In genomic region chr3:50246517-50246954, GRCh38 we compare ENCODE assay signal across 8 cellular contexts. TPM values are rescaled to one million over a fixed set of nuclear protein-coding genes. Genes with fewer than 3 reads are reported as not detected.
A peak's percentile ranks its signal among the peaks of the same experiment; 100 is the strongest.
DNase-seq lines count a peak whose midpoint lies in the region; ATAC-seq and TF ChIP-seq lines count a peak whose summit lies in the region.

No MANE protein-coding gene starts in this region.

- no peaks in the 10 kb centered on the region for H3K27me3 ChIP-seq in GM06990 (replicated peaks; ENCODE audit: control insufficient read depth, insufficient read depth, low read length)
- no peaks in the 10 kb centered on the region for H3K27me3 ChIP-seq in rectal smooth muscle tissue (ENCODE audit: control insufficient read depth, insufficient read depth, low read length)

- H3K27ac ChIP-seq in rectal smooth muscle tissue (ENCODE audit: low read depth, low read length): peak overlapping the region; percentile 53

- peak overlapping the region; percentile 60 for H3K4me3 ChIP-seq in GM06990 (replicated peaks; ENCODE audit: low read depth, low read length)
- peak overlapping the region in 1 of 2 donors; percentile 39 for H3K4me3 ChIP-seq in foreskin fibroblast (ENCODE audit: low read depth in 1 of 2, low read length in 2 of 2)
- H3K4me3 ChIP-seq in rectal smooth muscle tissue (ENCODE audit: low read length): peak overlapping the region; percentile 53

- ATAC-seq in HG02642 (IDR thresholded peaks at IDR 0.05; ENCODE audit: poor library complexity, unreplicated experiment) (peak; percentile 52), GM21737 (IDR thresholded peaks at IDR 0.05; ENCODE audit: unreplicated experiment) (no peak)

- H3K9ac ChIP-seq in rectal smooth muscle tissue (ENCODE audit: low read length): peak overlapping the region; percentile 3

- H3K4me1 ChIP-seq in rectal smooth muscle tissue (ENCODE audit: control insufficient read depth, insufficient read depth, low read length): peaks cover 13% of the 10 kb centered on the region

- H3K36me3 ChIP-seq in GM06990 (ENCODE audit: control insufficient read depth, insufficient read depth, low read length) (peaks cover 29% of the 10 kb centered on the region), rectal smooth muscle tissue (ENCODE audit: control insufficient read depth, insufficient read depth, low read length) (peaks cover 5% of the 10 kb centered on the region)

- no peak for DNase-seq in GM06990 (ENCODE audit: extremely low read depth, insufficient read length)
- DNase-seq in activated T-helper 1 cell treated with anti-CD3 and anti-CD28 coated beads, Interleukin-2, amount 50 U/mL, for 16 hours (ENCODE audit: low read depth in 1 of 2, low spot score in 1 of 2): peak; percentile 43 to 68
- peak; percentile 88 to 95 for DNase-seq in foreskin fibroblast
- DNase-seq in medulla oblongata (ENCODE audit: extremely low spot score): no peak

- TF ChIP-seq CTCF in GM06990 (IDR thresholded peaks at IDR 0.05; ENCODE audit: insufficient read depth, low read length, poor library complexity, severe bottlenecking) (no peak), foreskin fibroblast (IDR thresholded peaks at IDR 0.05; ENCODE audit: low read depth, low read length) (no peak)

TF ChIP-seq in PFSK-1, 5 proteins besides CTCF, POLR2A, EP300 and RAD21:
- no peak for TF ChIP-seq POLR2AphosphoS5 (IDR thresholded peaks at IDR 0.05; ENCODE audit: low read depth, low read length)
- no peak for TF ChIP-seq TAF1 (IDR thresholded peaks at IDR 0.05; ENCODE audit: borderline replicate concordance, insufficient read depth, low read length)
- TF ChIP-seq SIN3A (IDR thresholded peaks at IDR 0.05; ENCODE audit: borderline replicate concordance, insufficient read depth, low read length): 0 out of 2 replicates have a peak, but pooled peaks have one; percentile 58
- TF ChIP-seq, protein P1, sequence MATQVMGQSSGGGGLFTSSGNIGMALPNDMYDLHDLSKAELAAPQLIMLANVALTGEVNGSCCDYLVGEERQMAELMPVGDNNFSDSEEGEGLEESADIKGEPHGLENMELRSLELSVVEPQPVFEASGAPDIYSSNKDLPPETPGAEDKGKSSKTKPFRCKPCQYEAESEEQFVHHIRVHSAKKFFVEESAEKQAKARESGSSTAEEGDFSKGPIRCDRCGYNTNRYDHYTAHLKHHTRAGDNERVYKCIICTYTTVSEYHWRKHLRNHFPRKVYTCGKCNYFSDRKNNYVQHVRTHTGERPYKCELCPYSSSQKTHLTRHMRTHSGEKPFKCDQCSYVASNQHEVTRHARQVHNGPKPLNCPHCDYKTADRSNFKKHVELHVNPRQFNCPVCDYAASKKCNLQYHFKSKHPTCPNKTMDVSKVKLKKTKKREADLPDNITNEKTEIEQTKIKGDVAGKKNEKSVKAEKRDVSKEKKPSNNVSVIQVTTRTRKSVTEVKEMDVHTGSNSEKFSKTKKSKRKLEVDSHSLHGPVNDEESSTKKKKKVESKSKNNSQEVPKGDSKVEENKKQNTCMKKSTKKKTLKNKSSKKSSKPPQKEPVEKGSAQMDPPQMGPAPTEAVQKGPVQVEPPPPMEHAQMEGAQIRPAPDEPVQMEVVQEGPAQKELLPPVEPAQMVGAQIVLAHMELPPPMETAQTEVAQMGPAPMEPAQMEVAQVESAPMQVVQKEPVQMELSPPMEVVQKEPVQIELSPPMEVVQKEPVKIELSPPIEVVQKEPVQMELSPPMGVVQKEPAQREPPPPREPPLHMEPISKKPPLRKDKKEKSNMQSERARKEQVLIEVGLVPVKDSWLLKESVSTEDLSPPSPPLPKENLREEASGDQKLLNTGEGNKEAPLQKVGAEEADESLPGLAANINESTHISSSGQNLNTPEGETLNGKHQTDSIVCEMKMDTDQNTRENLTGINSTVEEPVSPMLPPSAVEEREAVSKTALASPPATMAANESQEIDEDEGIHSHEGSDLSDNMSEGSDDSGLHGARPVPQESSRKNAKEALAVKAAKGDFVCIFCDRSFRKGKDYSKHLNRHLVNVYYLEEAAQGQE (IDR thresholded peaks at IDR 0.05; ENCODE audit: insufficient read depth in 1 of 2, low read depth in 2 of 2, low read length in 2 of 2): no peak

RNA-seq across cellular contexts. Expression of gene GNAI2, which starts 10.5 kb away (rescaled TPM):
- 216 TPM for polyA plus RNA-seq in PFSK-1 (2012; ENCODE audit: insufficient read length, low read depth)

RNA-seq across cellular contexts. Expression of gene SEMA3B, which starts 22.4 kb away (rescaled TPM):
- polyA plus RNA-seq in PFSK-1 (2012; ENCODE audit: insufficient read length, low read depth): 3.0 TPM

RNA-seq across cellular contexts. Expression of gene LSMEM2, which starts 32.4 kb away (rescaled TPM):
- polyA plus RNA-seq in PFSK-1 (2012; ENCODE audit: insufficient read length, low read depth): not detected

RNA-seq across cellular contexts. Expression of gene SLC38A3, which starts 41.5 kb away (rescaled TPM):
- not detected for polyA plus RNA-seq in PFSK-1 (2012; ENCODE audit: insufficient read length, low read depth)

RNA-seq across cellular contexts. Expression of gene IFRD2, which starts 45.7 kb away (rescaled TPM):
- polyA plus RNA-seq in PFSK-1 (2012; ENCODE audit: insufficient read length, low read depth): 166 TPM

Comparison
In these comparisons a context has a peak if more than half of its experiments do, and no peak if none do; other contexts are left out.
1. DNase-seq: peak in activated T-helper 1 cell treated with anti-CD3 and anti-CD28 coated beads, Interleukin-2, amount 50 U/mL, for 16 hours (2 of 2) and foreskin fibroblast (2 of 2); none in GM06990 (single experiment) and medulla oblongata (single experiment).